In the genomic region with DNA sequence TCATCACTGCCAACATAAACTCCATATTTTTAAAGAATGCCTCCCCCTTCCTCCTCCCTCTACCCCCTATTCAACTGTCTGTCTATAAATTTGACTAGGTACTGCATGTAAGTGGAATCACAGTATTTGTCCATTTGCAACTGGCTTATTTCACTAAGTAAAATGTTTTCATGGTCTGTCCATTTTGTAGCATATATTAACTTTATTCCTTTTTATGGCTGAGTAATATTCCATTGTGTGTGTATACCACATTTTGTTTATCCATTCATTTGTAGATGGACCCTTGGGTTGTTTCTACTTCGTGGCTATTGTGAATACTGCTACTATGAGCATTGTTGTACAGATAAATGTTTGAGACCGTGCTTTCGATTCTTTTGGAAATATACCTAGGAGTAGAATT, we compare ENCODE assay signal across 28 cellular contexts.
"Had no signal": no experiment of that assay in that cellular context is flagged by ENCODE, and none has a peak within 500 bp of the region (broad histone marks: within the 10 kb centered on the region; RNA-seq: fewer than 3 reads in every experiment).

No MANE protein-coding gene starts in this region.

- H3K9me3 Mint-ChIP-seq: natural killer cell; nephron; stimulated activated effector memory CD8-positive, alpha-beta T cell treated with anti-CD3 and anti-CD28 coated beads, Interleukin-12 subunit alpha, Interleukin-12 subunit beta, amount 100 ng/mL, for 72 hours; stimulated activated naive B cell treated with anti-CD40 and anti-IgM and Interleukin-4, amounts not matched to agents 10 μg/mL and 1 μg/mL and 100 μg/mL, for 72 hours; stimulated activated naive CD8-positive, alpha-beta T cell treated with anti-CD3 and anti-CD28 coated beads, Interleukin-15, Interleukin-2, amounts not matched to agents 100 ng/mL and 50 ng/mL, for 24 hours had no signal

- H3K36me3 Mint-ChIP-seq: natural killer cell had no signal

- H3K36me3 ChIP-seq: ovary, uterus had no signal

- H3K27ac Mint-ChIP-seq: natural killer cell; nephron; neural progenitor cell; progenitor cell of endocrine pancreas; stimulated activated effector memory CD8-positive, alpha-beta T cell treated with anti-CD3 and anti-CD28 coated beads, Interleukin-12 subunit alpha, Interleukin-12 subunit beta, amount 100 ng/mL, for 72 hours; stimulated activated naive B cell treated with anti-CD40 and anti-IgM and Interleukin-4, amounts not matched to agents 10 μg/mL and 1 μg/mL and 100 μg/mL, for 72 hours; stimulated activated naive CD8-positive, alpha-beta T cell treated with anti-CD3 and anti-CD28 coated beads, Interleukin-15, Interleukin-2, amounts not matched to agents 100 ng/mL and 50 ng/mL, for 24 hours had no signal

- H3K4me3 ChIP-seq: neural progenitor cell, ovary, psoas muscle, right lobe of liver, sigmoid colon, stomach, thoracic aorta, thyroid gland, tibial nerve, upper lobe of left lung, uterus had no signal

- ATAC-seq: natural killer cell; psoas muscle; right cardiac atrium; right lobe of liver; stimulated activated effector memory CD8-positive, alpha-beta T cell treated with anti-CD3 and anti-CD28 coated beads, Interleukin-12 subunit alpha, Interleukin-12 subunit beta, amount 100 ng/mL, for 72 hours; stimulated activated naive B cell treated with anti-CD40 and anti-IgM and Interleukin-4, amounts not matched to agents 10 μg/mL and 1 μg/mL and 100 μg/mL, for 72 hours had no signal

- H3K27me3 Mint-ChIP-seq: progenitor cell of endocrine pancreas; stimulated activated naive B cell treated with anti-CD40 and anti-IgM and Interleukin-4, amounts not matched to agents 10 μg/mL and 1 μg/mL and 100 μg/mL, for 72 hours; stimulated activated naive CD8-positive, alpha-beta T cell treated with anti-CD3 and anti-CD28 coated beads, Interleukin-15, Interleukin-2, amounts not matched to agents 100 ng/mL and 50 ng/mL, for 24 hours had no signal

- H3K27ac ChIP-seq: neural progenitor cell, ovary, parathyroid adenoma, psoas muscle, right lobe of liver, sigmoid colon, stomach, thoracic aorta, thyroid gland, tibial nerve, upper lobe of left lung, uterus had no signal

- H3K4me2 ChIP-seq: neural progenitor cell had no signal

- DNase-seq: natural killer cell; occipital lobe; ovary; posterior cingulate gyrus; psoas muscle; right cardiac atrium; right lobe of liver; sigmoid colon; small intestine; stimulated activated CD4-positive, alpha-beta T cell treated with anti-CD3 and anti-CD28 coated beads, Interleukin-15, amount 100 ng/mL, for 24 hours; stimulated activated CD4-positive, alpha-beta T cell treated with anti-CD3 and anti-CD28 coated beads, Interleukin-2, amount 100 ng/mL, for 24 hours; stimulated activated CD4-positive, alpha-beta T cell treated with anti-CD3 and anti-CD28 coated beads, Interleukin-2, amount 100 ng/mL, for 48 hours; stimulated activated CD4-positive, alpha-beta T cell treated with anti-CD3 and anti-CD28 coated beads, Interleukin-4, amount 100 ng/mL, for 24 hours; stimulated activated naive B cell treated with anti-CD40 and anti-IgM and Interleukin-4, amounts not matched to agents 10 μg/mL and 1 μg/mL and 100 μg/mL, for 72 hours; stimulated activated naive CD4-positive, alpha-beta T cell treated with Interleukin-2 at 50 U/mL for 16 hours; stomach; thyroid gland; trophoblast cell; upper lobe of left lung; uterus had no signal

- FAIRE-seq: small intestine had no signal

- H3K4me1 Mint-ChIP-seq: natural killer cell, neural progenitor cell had no signal

- H3K9me3 ChIP-seq: ovary, psoas muscle, right lobe of liver, sigmoid colon, stomach, thoracic aorta, thyroid gland, tibial nerve, upper lobe of left lung, uterus had no signal

- H3K4me1 ChIP-seq: neural progenitor cell, thyroid gland, upper lobe of left lung, uterus had no signal

- H3K4me3 Mint-ChIP-seq: natural killer cell; nephron; neural progenitor cell; stimulated activated effector memory CD8-positive, alpha-beta T cell treated with anti-CD3 and anti-CD28 coated beads, Interleukin-12 subunit alpha, Interleukin-12 subunit beta, amount 100 ng/mL, for 72 hours; stimulated activated naive B cell treated with anti-CD40 and anti-IgM and Interleukin-4, amounts not matched to agents 10 μg/mL and 1 μg/mL and 100 μg/mL, for 72 hours; stimulated activated naive CD8-positive, alpha-beta T cell treated with anti-CD3 and anti-CD28 coated beads, Interleukin-15, Interleukin-2, amounts not matched to agents 100 ng/mL and 50 ng/mL, for 24 hours had no signal
